ENCODE assay signal across 1 cellular context in the genomic region with DNA sequence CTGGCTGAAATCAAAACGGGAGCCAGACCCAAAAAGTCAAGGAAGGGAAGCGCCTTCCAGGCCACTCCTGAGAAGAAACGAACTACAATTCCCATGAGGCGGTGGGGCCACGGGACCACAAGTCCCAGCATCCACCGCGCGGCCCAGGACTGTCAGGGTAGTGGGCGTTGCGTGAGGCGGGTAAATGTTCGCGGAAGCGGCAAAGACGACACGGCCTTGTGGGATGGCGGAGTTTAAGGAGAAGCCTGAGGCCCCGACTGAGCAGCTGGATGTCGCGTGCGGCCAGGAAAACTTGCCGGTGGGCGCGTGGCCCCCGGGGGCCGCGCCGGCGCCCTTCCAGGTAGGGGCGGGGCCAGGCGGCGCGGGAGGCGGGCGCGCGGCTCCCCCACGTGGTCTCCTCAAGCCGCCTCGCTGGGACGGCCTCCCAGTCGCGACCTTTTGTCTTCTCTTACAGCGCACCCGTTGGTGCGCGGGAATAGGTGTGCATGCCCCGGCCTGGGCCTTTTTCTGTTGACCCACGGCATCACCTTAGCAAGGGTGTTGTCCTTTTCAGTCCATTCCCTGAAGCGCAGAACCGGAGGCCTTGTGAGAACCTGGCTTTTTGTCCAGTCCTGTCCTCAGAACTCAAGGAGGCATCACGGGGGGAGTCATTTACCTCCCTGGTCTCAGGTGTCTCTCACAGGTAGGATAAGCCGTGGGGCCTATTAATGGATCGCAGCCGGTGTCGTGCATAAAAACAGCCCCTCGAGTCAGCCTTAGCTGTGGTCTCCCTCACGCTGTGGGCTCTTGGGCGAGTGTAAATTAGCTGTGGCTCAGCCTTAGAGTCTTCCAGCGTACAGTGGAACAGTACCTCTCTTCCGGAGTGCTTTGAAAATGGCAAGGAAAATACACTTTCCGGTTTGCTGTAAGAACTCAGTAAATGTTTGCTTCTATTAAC.
TF ChIP-seq lines count a peak whose summit lies in the region.

A gene (plus strand): TSS at position 183 of the 937 bp plus-strand sequence. CDS start 2 bp downstream, at position 185.

TF ChIP-seq in HepG2, 621 proteins besides CTCF, POLR2A, EP300 and RAD21 (continued from another document and continues in another):
- TF ChIP-seq, protein P1, sequence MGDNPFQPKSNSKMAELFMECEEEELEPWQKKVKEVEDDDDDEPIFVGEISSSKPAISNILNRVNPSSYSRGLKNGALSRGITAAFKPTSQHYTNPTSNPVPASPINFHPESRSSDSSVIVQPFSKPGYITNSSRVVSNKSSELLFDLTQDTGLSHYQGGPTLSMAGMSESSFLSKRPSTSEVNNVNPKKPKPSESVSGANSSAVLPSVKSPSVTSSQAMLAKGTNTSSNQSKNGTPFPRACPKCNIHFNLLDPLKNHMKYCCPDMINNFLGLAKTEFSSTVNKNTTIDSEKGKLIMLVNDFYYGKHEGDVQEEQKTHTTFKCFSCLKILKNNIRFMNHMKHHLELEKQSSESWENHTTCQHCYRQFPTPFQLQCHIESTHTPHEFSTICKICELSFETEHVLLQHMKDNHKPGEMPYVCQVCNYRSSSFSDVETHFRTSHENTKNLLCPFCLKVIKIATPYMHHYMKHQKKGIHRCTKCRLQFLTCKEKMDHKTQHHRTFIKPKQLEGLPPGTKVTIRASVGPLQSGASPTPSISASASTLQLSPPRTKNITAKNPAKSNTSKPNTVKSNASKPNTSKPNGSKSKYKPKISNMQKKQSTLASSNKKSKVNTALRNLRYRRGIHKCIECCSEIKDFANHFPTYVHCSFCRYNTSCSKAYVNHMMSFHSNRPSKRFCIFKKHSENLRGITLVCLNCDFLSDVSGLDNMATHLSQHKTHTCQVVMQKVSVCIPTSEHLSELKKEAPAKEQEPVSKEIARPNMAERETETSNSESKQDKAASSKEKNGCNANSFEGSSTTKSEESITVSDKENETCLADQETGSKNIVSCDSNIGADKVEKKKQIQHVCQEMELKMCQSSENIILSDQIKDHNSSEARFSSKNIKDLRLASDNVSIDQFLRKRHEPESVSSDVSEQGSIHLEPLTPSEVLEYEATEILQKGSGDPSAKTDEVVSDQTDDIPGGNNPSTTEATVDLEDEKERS (CRISPR knock-in tag; IDR thresholded peaks at IDR 0.05) = no peak; the same call in 1 of the 2 replicates
- TF ChIP-seq ZNF776 (CRISPR knock-in tag; IDR thresholded peaks at IDR 0.05) (no peak), RFXAP (CRISPR knock-in tag; IDR thresholded peaks at IDR 0.05; ENCODE audit: borderline replicate concordance) (no peak; the same call in 1 of the 2 replicates), ZNF510 (CRISPR knock-in tag; IDR thresholded peaks at IDR 0.05; ENCODE audit: low read depth) (no peak), RBFOX2 (IDR thresholded peaks at IDR 0.05; ENCODE audit: low read depth, low read length) (peak; percentile 86), TRIM24 (CRISPR knock-in tag; IDR thresholded peaks at IDR 0.05) (no peak), FOXJ3 (CRISPR knock-in tag; IDR thresholded peaks at IDR 0.05; ENCODE audit: borderline replicate concordance) (no peak), ZNF605 (CRISPR knock-in tag; IDR thresholded peaks at IDR 0.05) (peak; percentile 65; the same call in 1 of the 2 replicates), MTF2 (CRISPR knock-in tag; IDR thresholded peaks at IDR 0.05; ENCODE audit: borderline replicate concordance) (no peak), ZNF607 (CRISPR knock-in tag; IDR thresholded peaks at IDR 0.05; ENCODE audit: borderline replicate concordance) (no peak), MED13 (CRISPR knock-in tag; IDR thresholded peaks at IDR 0.05) (no peak), STAT5B (CRISPR knock-in tag; IDR thresholded peaks at IDR 0.05) (no peak), RELA (CRISPR knock-in tag; IDR thresholded peaks at IDR 0.05) (no peak), JUNB (CRISPR knock-in tag; IDR thresholded peaks at IDR 0.05; ENCODE audit: borderline replicate concordance) (no peak), ZNF296 (CRISPR knock-in tag; conservative IDR thresholded peaks at IDR 0.05) (no peak), ZSCAN20 (CRISPR knock-in tag; IDR thresholded peaks at IDR 0.05; ENCODE audit: borderline replicate concordance) (peak; percentile 70; the same call in 1 of the 2 replicates), NONO (IDR thresholded peaks at IDR 0.05) (no peak), NONO (CRISPR knock-in tag; conservative IDR thresholded peaks at IDR 0.05) (peak; percentile 67), MTF1 (CRISPR knock-in tag; IDR thresholded peaks at IDR 0.05) (peak; percentile 54; the same call in 1 of the 2 replicates), FOXA3 (CRISPR knock-in tag; IDR thresholded peaks at IDR 0.05) (0 out of 2 replicates have a peak, but pooled peaks have one; percentile 6), HOXA7 (CRISPR knock-in tag; IDR thresholded peaks at IDR 0.05) (no peak), CC2D1A (CRISPR knock-in tag; IDR thresholded peaks at IDR 0.05) (no peak), GTF3A (CRISPR knock-in tag; conservative IDR thresholded peaks at IDR 0.05) (no peak), ZNF570 (CRISPR knock-in tag; IDR thresholded peaks at IDR 0.05; ENCODE audit: borderline replicate concordance) (no peak), ZNF10 (CRISPR knock-in tag; IDR thresholded peaks at IDR 0.05; ENCODE audit: borderline replicate concordance, low read depth) (no peak), CENPT (CRISPR knock-in tag; IDR thresholded peaks at IDR 0.05; ENCODE audit: low read depth) (0 out of 2 replicates have a peak, but pooled peaks have one; percentile 57), SMC3 (IDR thresholded peaks at IDR 0.05; ENCODE audit: low read length) (no peak)
- TF ChIP-seq, protein P2, sequence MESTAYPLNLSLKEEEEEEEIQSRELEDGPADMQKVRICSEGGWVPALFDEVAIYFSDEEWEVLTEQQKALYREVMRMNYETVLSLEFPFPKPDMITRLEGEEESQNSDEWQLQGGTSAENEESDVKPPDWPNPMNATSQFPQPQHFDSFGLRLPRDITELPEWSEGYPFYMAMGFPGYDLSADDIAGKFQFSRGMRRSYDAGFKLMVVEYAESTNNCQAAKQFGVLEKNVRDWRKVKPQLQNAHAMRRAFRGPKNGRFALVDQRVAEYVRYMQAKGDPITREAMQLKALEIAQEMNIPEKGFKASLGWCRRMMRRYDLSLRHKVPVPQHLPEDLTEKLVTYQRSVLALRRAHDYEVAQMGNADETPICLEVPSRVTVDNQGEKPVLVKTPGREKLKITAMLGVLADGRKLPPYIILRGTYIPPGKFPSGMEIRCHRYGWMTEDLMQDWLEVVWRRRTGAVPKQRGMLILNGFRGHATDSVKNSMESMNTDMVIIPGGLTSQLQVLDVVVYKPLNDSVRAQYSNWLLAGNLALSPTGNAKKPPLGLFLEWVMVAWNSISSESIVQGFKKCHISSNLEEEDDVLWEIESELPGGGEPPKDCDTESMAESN (CRISPR knock-in tag; conservative IDR thresholded peaks at IDR 0.05) = peak; percentile 45; the same call in 1 of the 2 replicates
- TF ChIP-seq, protein P3, sequence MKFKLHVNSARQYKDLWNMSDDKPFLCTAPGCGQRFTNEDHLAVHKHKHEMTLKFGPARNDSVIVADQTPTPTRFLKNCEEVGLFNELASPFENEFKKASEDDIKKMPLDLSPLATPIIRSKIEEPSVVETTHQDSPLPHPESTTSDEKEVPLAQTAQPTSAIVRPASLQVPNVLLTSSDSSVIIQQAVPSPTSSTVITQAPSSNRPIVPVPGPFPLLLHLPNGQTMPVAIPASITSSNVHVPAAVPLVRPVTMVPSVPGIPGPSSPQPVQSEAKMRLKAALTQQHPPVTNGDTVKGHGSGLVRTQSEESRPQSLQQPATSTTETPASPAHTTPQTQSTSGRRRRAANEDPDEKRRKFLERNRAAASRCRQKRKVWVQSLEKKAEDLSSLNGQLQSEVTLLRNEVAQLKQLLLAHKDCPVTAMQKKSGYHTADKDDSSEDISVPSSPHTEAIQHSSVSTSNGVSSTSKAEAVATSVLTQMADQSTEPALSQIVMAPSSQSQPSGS (CRISPR knock-in tag; IDR thresholded peaks at IDR 0.05) = no peak
- TF ChIP-seq, protein P4, sequence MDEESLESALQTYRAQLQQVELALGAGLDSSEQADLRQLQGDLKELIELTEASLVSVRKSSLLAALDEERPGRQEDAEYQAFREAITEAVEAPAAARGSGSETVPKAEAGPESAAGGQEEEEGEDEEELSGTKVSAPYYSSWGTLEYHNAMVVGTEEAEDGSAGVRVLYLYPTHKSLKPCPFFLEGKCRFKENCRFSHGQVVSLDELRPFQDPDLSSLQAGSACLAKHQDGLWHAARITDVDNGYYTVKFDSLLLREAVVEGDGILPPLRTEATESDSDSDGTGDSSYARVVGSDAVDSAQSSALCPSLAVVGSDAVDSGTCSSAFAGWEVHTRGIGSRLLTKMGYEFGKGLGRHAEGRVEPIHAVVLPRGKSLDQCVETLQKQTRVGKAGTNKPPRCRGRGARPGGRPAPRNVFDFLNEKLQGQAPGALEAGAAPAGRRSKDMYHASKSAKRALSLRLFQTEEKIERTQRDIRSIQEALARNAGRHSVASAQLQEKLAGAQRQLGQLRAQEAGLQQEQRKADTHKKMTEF (CRISPR knock-in tag; IDR thresholded peaks at IDR 0.05) = no peak
- TF ChIP-seq, protein P5, sequence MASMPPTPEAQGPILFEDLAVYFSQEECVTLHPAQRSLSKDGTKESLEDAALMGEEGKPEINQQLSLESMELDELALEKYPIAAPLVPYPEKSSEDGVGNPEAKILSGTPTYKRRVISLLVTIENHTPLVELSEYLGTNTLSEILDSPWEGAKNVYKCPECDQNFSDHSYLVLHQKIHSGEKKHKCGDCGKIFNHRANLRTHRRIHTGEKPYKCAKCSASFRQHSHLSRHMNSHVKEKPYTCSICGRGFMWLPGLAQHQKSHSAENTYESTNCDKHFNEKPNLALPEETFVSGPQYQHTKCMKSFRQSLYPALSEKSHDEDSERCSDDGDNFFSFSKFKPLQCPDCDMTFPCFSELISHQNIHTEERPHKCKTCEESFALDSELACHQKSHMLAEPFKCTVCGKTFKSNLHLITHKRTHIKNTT (CRISPR knock-in tag; IDR thresholded peaks at IDR 0.05) = no peak
- TF ChIP-seq, protein P6, sequence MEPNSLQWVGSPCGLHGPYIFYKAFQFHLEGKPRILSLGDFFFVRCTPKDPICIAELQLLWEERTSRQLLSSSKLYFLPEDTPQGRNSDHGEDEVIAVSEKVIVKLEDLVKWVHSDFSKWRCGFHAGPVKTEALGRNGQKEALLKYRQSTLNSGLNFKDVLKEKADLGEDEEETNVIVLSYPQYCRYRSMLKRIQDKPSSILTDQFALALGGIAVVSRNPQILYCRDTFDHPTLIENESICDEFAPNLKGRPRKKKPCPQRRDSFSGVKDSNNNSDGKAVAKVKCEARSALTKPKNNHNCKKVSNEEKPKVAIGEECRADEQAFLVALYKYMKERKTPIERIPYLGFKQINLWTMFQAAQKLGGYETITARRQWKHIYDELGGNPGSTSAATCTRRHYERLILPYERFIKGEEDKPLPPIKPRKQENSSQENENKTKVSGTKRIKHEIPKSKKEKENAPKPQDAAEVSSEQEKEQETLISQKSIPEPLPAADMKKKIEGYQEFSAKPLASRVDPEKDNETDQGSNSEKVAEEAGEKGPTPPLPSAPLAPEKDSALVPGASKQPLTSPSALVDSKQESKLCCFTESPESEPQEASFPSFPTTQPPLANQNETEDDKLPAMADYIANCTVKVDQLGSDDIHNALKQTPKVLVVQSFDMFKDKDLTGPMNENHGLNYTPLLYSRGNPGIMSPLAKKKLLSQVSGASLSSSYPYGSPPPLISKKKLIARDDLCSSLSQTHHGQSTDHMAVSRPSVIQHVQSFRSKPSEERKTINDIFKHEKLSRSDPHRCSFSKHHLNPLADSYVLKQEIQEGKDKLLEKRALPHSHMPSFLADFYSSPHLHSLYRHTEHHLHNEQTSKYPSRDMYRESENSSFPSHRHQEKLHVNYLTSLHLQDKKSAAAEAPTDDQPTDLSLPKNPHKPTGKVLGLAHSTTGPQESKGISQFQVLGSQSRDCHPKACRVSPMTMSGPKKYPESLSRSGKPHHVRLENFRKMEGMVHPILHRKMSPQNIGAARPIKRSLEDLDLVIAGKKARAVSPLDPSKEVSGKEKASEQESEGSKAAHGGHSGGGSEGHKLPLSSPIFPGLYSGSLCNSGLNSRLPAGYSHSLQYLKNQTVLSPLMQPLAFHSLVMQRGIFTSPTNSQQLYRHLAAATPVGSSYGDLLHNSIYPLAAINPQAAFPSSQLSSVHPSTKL (CRISPR knock-in tag; IDR thresholded peaks at IDR 0.05) = no peak; the same call in 1 of the 2 replicates
- TF ChIP-seq, protein P7, sequence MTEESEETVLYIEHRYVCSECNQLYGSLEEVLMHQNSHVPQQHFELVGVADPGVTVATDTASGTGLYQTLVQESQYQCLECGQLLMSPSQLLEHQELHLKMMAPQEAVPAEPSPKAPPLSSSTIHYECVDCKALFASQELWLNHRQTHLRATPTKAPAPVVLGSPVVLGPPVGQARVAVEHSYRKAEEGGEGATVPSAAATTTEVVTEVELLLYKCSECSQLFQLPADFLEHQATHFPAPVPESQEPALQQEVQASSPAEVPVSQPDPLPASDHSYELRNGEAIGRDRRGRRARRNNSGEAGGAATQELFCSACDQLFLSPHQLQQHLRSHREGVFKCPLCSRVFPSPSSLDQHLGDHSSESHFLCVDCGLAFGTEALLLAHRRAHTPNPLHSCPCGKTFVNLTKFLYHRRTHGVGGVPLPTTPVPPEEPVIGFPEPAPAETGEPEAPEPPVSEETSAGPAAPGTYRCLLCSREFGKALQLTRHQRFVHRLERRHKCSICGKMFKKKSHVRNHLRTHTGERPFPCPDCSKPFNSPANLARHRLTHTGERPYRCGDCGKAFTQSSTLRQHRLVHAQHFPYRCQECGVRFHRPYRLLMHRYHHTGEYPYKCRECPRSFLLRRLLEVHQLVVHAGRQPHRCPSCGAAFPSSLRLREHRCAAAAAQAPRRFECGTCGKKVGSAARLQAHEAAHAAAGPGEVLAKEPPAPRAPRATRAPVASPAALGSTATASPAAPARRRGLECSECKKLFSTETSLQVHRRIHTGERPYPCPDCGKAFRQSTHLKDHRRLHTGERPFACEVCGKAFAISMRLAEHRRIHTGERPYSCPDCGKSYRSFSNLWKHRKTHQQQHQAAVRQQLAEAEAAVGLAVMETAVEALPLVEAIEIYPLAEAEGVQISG (CRISPR knock-in tag; IDR thresholded peaks at IDR 0.05) = peak; percentile 80
- TF ChIP-seq, protein P8, sequence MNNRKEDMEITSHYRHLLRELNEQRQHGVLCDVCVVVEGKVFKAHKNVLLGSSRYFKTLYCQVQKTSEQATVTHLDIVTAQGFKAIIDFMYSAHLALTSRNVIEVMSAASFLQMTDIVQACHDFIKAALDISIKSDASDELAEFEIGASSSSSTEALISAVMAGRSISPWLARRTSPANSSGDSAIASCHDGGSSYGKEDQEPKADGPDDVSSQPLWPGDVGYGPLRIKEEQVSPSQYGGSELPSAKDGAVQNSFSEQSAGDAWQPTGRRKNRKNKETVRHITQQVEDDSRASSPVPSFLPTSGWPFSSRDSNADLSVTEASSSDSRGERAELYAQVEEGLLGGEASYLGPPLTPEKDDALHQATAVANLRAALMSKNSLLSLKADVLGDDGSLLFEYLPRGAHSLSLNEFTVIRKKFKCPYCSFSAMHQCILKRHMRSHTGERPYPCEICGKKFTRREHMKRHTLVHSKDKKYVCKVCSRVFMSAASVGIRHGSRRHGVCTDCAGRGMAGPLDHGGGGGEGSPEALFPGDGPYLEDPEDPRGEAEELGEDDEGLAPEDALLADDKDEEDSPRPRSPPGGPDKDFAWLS (CRISPR knock-in tag; IDR thresholded peaks at IDR 0.05; ENCODE audit: borderline replicate concordance) = no peak
- TF ChIP-seq, protein P9, sequence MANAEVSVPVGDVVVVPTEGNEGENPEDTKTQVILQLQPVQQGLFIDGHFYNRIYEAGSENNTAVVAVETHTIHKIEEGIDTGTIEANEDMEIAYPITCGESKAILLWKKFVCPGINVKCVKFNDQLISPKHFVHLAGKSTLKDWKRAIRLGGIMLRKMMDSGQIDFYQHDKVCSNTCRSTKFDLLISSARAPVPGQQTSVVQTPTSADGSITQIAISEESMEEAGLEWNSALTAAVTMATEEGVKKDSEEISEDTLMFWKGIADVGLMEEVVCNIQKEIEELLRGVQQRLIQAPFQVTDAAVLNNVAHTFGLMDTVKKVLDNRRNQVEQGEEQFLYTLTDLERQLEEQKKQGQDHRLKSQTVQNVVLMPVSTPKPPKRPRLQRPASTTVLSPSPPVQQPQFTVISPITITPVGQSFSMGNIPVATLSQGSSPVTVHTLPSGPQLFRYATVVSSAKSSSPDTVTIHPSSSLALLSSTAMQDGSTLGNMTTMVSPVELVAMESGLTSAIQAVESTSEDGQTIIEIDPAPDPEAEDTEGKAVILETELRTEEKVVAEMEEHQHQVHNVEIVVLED (CRISPR knock-in tag; IDR thresholded peaks at IDR 0.05; ENCODE audit: borderline replicate concordance) = peak; percentile 84
